Comparison of ENCODE assay signal across 9 cellular contexts in the genomic region with DNA sequence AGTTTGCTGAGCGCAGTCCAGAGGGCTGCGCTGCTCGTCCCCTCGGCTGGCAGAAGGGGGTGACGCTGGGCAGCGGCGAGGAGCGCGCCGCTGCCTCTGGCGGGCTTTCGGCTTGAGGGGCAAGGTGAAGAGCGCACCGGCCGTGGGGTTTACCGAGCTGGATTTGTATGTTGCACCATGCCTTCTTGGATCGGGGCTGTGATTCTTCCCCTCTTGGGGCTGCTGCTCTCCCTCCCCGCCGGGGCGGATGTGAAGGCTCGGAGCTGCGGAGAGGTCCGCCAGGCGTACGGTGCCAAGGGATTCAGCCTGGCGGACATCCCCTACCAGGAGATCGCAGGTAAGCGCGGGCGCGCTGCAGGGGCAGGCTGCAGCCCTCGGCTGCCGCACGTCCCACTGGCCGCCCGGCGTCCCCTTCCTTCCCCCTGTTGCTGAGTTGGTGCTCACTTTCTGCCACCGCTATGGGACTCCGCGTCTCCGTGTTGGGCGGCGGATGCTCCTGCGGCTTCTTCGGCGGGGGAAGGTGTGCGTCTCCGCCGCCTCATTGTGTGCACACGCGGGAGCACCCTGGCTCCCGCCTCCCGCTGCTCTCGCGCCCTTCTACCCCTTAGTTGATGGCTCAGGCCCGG. TPM values are rescaled to one million over a fixed set of nuclear protein-coding genes. Genes with fewer than 3 reads are reported as not detected.
DNase-seq lines count a peak whose midpoint lies in the region; ATAC-seq and TF ChIP-seq lines count a peak whose summit lies in the region.
"Had no signal": no experiment of that assay in that cellular context is flagged by ENCODE, and none has a peak within 500 bp of the region (broad histone marks: within the 10 kb centered on the region; RNA-seq: fewer than 3 reads in every experiment).

No MANE protein-coding gene starts in this region.

- DNase-seq in activated T-cell treated with anti-CD3 and anti-CD28 coated beads, Interleukin-2, amount 50 U/mL, for 4 hours: no peak
- DNase-seq in activated T-cell treated with anti-CD3 and anti-CD28 coated beads for 4 hours (no peak), fibroblast of the aortic adventitia (ENCODE audit: low read depth) (peak; percentile 60), ovary (peak in 4 of 5 donors; percentile 30 to 48 (median 42))
- no peak for DNase-seq in stimulated activated CD4-positive, alpha-beta T cell treated with anti-CD3 and anti-CD28 coated beads, Interleukin-2, amount 100 ng/mL, for 24 hours
- no peak for DNase-seq in stimulated activated CD4-positive, alpha-beta T cell treated with anti-CD3 and anti-CD28 coated beads, Interleukin-4, amount 100 ng/mL, for 4 hours

- H3K27me3 Mint-ChIP-seq in activated T-cell treated with anti-CD3 and anti-CD28 coated beads, Interleukin-2, amount 50 U/mL, for 4 hours (ENCODE audit: low read depth): peaks cover 32% of the 10 kb centered on the region

- H3K36me3 Mint-ChIP-seq in activated T-cell treated with anti-CD3 and anti-CD28 coated beads, Interleukin-2, amount 50 U/mL, for 4 hours (ENCODE audit: insufficient read depth): peaks cover 1% of the 10 kb centered on the region

- no peak for TF ChIP-seq POLR2A in ovary (IDR thresholded peaks at IDR 0.05)

- H3K4me3 ChIP-seq in fibroblast of the aortic adventitia (ENCODE audit: low read depth, low read length) (peak overlapping the region; percentile 87), ovary (peak overlapping the region; percentile 50)

- no peak for TF ChIP-seq EP300 in ovary (IDR thresholded peaks at IDR 0.05)

- no peaks in the 10 kb centered on the region for H3K9me3 ChIP-seq in ovary

- intact Hi-C loops in ovary (cut with DNase I): loop anchor here in 1 of 4 donors (10.0 kb wide), 1 partner anchor 1137 kb away; no protein-coding TSS in a partner anchor

- no peaks in the 10 kb centered on the region for H3K9me3 Mint-ChIP-seq in activated T-cell treated with anti-CD3 and anti-CD28 coated beads, Interleukin-2, amount 50 U/mL, for 4 hours

- no peaks in the 10 kb centered on the region for H3K36me3 ChIP-seq in ovary

- H3K4me1 ChIP-seq in ovary (ENCODE audit: insufficient read depth): peaks cover 3% of the 10 kb centered on the region

- peak overlapping the region; percentile 76 to 94 for H3K27ac ChIP-seq in ovary

- H3K4me3 Mint-ChIP-seq in activated T-cell treated with anti-CD3 and anti-CD28 coated beads, Interleukin-2, amount 50 U/mL, for 4 hours: no peak overlapping the region

- TF ChIP-seq CTCF in fibroblast of the aortic adventitia (IDR thresholded peaks at IDR 0.05; ENCODE audit: insufficient read depth, low read length): peak; percentile 22
- no peak for TF ChIP-seq CTCF in ovary (IDR thresholded peaks at IDR 0.05)

- 0 to 4% (median 1%) methylated on average over 42 to 56 of the region's 56 CpGs for WGBS in ovary, 3 donors

- H3K27me3 ChIP-seq in ovary: no peaks in the 10 kb centered on the region

- ATAC-seq in activated T-cell treated with anti-CD3 and anti-CD28 coated beads, Interleukin-2, amount 50 U/mL, for 4 hours: peak; percentile 28 to 43
- ATAC-seq in HG03342 (IDR thresholded peaks at IDR 0.05; ENCODE audit: unreplicated experiment): no peak

- peaks cover 1% of the 10 kb centered on the region for H3K4me1 Mint-ChIP-seq in activated T-cell treated with anti-CD3 and anti-CD28 coated beads, Interleukin-2, amount 50 U/mL, for 4 hours (ENCODE audit: low read depth)

TF ChIP-seq in PFSK-1, 5 proteins besides CTCF, POLR2A, EP300 and RAD21:
- TF ChIP-seq POLR2AphosphoS5 (IDR thresholded peaks at IDR 0.05; ENCODE audit: low read depth, low read length) (no peak), SIN3A (IDR thresholded peaks at IDR 0.05; ENCODE audit: borderline replicate concordance, insufficient read depth, low read length) (no peak; the same call in 1 of the 2 replicates), FOXP2 (optimal IDR thresholded peaks at IDR 0.05; ENCODE audit: borderline replicate concordance, extremely low read depth, extremely low read length, insufficient read depth) (peak; percentile 40), TAF1 (IDR thresholded peaks at IDR 0.05; ENCODE audit: borderline replicate concordance, insufficient read depth, low read length) (no peak)
- TF ChIP-seq, protein P1, sequence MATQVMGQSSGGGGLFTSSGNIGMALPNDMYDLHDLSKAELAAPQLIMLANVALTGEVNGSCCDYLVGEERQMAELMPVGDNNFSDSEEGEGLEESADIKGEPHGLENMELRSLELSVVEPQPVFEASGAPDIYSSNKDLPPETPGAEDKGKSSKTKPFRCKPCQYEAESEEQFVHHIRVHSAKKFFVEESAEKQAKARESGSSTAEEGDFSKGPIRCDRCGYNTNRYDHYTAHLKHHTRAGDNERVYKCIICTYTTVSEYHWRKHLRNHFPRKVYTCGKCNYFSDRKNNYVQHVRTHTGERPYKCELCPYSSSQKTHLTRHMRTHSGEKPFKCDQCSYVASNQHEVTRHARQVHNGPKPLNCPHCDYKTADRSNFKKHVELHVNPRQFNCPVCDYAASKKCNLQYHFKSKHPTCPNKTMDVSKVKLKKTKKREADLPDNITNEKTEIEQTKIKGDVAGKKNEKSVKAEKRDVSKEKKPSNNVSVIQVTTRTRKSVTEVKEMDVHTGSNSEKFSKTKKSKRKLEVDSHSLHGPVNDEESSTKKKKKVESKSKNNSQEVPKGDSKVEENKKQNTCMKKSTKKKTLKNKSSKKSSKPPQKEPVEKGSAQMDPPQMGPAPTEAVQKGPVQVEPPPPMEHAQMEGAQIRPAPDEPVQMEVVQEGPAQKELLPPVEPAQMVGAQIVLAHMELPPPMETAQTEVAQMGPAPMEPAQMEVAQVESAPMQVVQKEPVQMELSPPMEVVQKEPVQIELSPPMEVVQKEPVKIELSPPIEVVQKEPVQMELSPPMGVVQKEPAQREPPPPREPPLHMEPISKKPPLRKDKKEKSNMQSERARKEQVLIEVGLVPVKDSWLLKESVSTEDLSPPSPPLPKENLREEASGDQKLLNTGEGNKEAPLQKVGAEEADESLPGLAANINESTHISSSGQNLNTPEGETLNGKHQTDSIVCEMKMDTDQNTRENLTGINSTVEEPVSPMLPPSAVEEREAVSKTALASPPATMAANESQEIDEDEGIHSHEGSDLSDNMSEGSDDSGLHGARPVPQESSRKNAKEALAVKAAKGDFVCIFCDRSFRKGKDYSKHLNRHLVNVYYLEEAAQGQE (IDR thresholded peaks at IDR 0.05; ENCODE audit: insufficient read depth in 1 of 2, low read depth in 2 of 2, low read length in 2 of 2): no peak

RNA-seq across cellular contexts. Expression of gene GPC6, which starts 0.8 kb away (rescaled TPM):
- total RNA-seq in activated T-cell treated with anti-CD3 and anti-CD28 coated beads, Interleukin-2, amount 50 U/mL, for 4 hours: under 1 TPM in 2 of 3 donors, not detected in 1; 0.03 to 0.08 TPM
- 28.0 TPM for polyA plus RNA-seq in PFSK-1 (2012; ENCODE audit: insufficient read length, low read depth)
- 76.9 and 92.6 TPM in 2 replicates for total RNA-seq in fibroblast of the aortic adventitia (ENCODE audit: low replicate concordance)
- total RNA-seq in ovary: 10 to 100 TPM in 5 of 7 donors, 1 to 10 TPM in 2; 4.3 to 22.3 (median 17.9) TPM
- 10 to 100 TPM; 11.1 to 22.0 TPM for polyA plus RNA-seq in ovary
- total RNA-seq: activated CD8-positive, alpha-beta memory T cell treated with anti-CD3 and anti-CD28 coated beads for 36 hours had no signal

Comparison
In these comparisons a context has a peak if more than half of its experiments do, and no peak if none do; other contexts are left out.
1. DNase-seq: peak in fibroblast of the aortic adventitia (single experiment) and ovary (4 of 5); none in activated T-cell treated with anti-CD3 and anti-CD28 coated beads, Interleukin-2, amount 50 U/mL, for 4 hours (single experiment), activated T-cell treated with anti-CD3 and anti-CD28 coated beads for 4 hours (single experiment), stimulated activated CD4-positive, alpha-beta T cell treated with anti-CD3 and anti-CD28 coated beads, Interleukin-2, amount 100 ng/mL, for 24 hours (0 of 2) and stimulated activated CD4-positive, alpha-beta T cell treated with anti-CD3 and anti-CD28 coated beads, Interleukin-4, amount 100 ng/mL, for 4 hours (0 of 2).
2. RNA of gene GPC6, which starts 0.8 kb away (total RNA-seq): 76.9 to 92.6 TPM in fibroblast of the aortic adventitia and 4.3 to 22.3 TPM in ovary; 0.03 to 0.08 TPM in activated T-cell treated with anti-CD3 and anti-CD28 coated beads, Interleukin-2, amount 50 U/mL, for 4 hours; every median in the first group is over 4 times any median in the second.